14 cellular contexts compared by ENCODE assay signal in the genomic region with DNA sequence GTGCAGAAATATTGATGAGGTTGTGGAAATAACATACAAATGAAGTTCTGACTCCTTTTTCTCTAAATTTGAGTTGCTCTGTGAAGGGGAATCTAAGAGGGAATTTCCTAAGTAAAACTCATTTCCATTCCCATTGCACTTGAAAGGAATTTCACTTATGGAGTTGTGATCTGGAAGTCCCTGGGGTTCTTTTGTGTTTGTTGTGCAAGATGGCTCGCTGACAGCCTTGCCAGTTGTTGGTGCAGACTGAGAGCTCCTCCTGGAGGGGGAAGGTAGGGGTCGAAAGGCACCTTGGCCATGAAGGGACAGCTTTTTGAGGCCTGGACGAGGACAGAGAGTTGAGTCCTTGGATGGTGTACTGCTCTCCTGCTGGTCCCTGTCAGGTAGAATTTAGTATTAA.
DNase-seq lines count a peak whose midpoint lies in the region; ATAC-seq and TF ChIP-seq lines count a peak whose summit lies in the region.
"Had no signal": no experiment of that assay in that cellular context is flagged by ENCODE, and none has a peak within 500 bp of the region (broad histone marks: within the 10 kb centered on the region; RNA-seq: fewer than 3 reads in every experiment).

No MANE protein-coding gene starts in this region.

- H3K27me3 Mint-ChIP-seq in T-helper 2 cell treated with Interferon-gamma antibody and Interleukin-4, amounts not matched to agents 5 μg/mL and 100 μg/mL, for 36 hours (ENCODE audit: low read depth): no peaks in the 10 kb centered on the region
- H3K27me3 Mint-ChIP-seq: activated CD4-positive, alpha-beta T cell treated with anti-CD3 and anti-CD28 coated beads, Interleukin-2, amount 10 ng/mL, durations not matched to agents 7 days and 5 days; activated naive CD8-positive, alpha-beta T cell treated with anti-CD3 and anti-CD28 coated beads, Interleukin-2, amount 10 ng/mL, durations not matched to agents 7 days and 5 days had no signal

- no peak overlapping the region for H3K27ac Mint-ChIP-seq in T-helper 2 cell treated with Interferon-gamma antibody and Interleukin-4, amounts not matched to agents 5 μg/mL and 100 μg/mL, for 36 hours
- H3K27ac Mint-ChIP-seq: activated CD4-positive, alpha-beta T cell treated with anti-CD3 and anti-CD28 coated beads, Interleukin-2, amount 10 ng/mL, durations not matched to agents 7 days and 5 days; activated naive CD8-positive, alpha-beta T cell treated with anti-CD3 and anti-CD28 coated beads, Interleukin-2, amount 10 ng/mL, durations not matched to agents 7 days and 5 days; CD14-positive monocyte had no signal

- no peak overlapping the region for H3K27ac ChIP-seq in brain microvascular endothelial cell

- in situ Hi-C loops in brain microvascular endothelial cell (cut with HindIII; ENCODE audit: low pct_ligation_motif_present, low sequenced_read_pairs): no loop called here

- TF ChIP-seq CTCF in brain microvascular endothelial cell (IDR thresholded peaks at IDR 0.05; ENCODE audit: low read depth, low read length, missing control alignments): peak; percentile 31

- DNase-seq in Ammon's horn (ENCODE audit: low spot score): peak; percentile 4
- peak; percentile 2 for DNase-seq in HS-5 (ENCODE audit: low read depth)
- DNase-seq in brain microvascular endothelial cell: peak; percentile 20
- peak; percentile 82 for DNase-seq in islet precursor cell
- no peak for DNase-seq in kidney tubule cell (ENCODE audit: low spot score)
- DNase-seq in superior temporal gyrus (ENCODE audit: extremely low spot score): no peak
- DNase-seq in T-helper 2 cell treated with Interferon-gamma antibody and Interleukin-4, amounts not matched to agents 5 μg/mL and 100 μg/mL, for 36 hours (ENCODE audit: low spot score): no peak
- DNase-seq: activated CD4-positive, alpha-beta T cell treated with anti-CD3 and anti-CD28 coated beads, Interleukin-2, amount 10 ng/mL, durations not matched to agents 7 days and 5 days; activated naive CD8-positive, alpha-beta T cell treated with anti-CD3 and anti-CD28 coated beads, Interleukin-2, amount 10 ng/mL, durations not matched to agents 7 days and 5 days; foreskin melanocyte; NCI-H1694; stimulated activated CD4-positive, alpha-beta T cell treated with anti-CD3 and anti-CD28 coated beads, Interleukin-2, amount 100 ng/mL, for 24 hours had no signal

- H3K36me3 ChIP-seq in brain microvascular endothelial cell (replicated peaks): no peaks in the 10 kb centered on the region

- ATAC-seq in GM19351 (IDR thresholded peaks at IDR 0.05; ENCODE audit: unreplicated experiment): no peak

- H3K4me1 Mint-ChIP-seq in T-helper 2 cell treated with Interferon-gamma antibody and Interleukin-4, amounts not matched to agents 5 μg/mL and 100 μg/mL, for 36 hours (ENCODE audit: low read depth): no peaks in the 10 kb centered on the region
- H3K4me1 Mint-ChIP-seq: activated CD4-positive, alpha-beta T cell treated with anti-CD3 and anti-CD28 coated beads, Interleukin-2, amount 10 ng/mL, durations not matched to agents 7 days and 5 days; activated naive CD8-positive, alpha-beta T cell treated with anti-CD3 and anti-CD28 coated beads, Interleukin-2, amount 10 ng/mL, durations not matched to agents 7 days and 5 days; CD14-positive monocyte had no signal

- no peaks in the 10 kb centered on the region for H3K27me3 ChIP-seq in brain microvascular endothelial cell (replicated peaks)

- H3K9me3 Mint-ChIP-seq in T-helper 2 cell treated with Interferon-gamma antibody and Interleukin-4, amounts not matched to agents 5 μg/mL and 100 μg/mL, for 36 hours: no peaks in the 10 kb centered on the region
- H3K9me3 Mint-ChIP-seq: activated CD4-positive, alpha-beta T cell treated with anti-CD3 and anti-CD28 coated beads, Interleukin-2, amount 10 ng/mL, durations not matched to agents 7 days and 5 days; activated naive CD8-positive, alpha-beta T cell treated with anti-CD3 and anti-CD28 coated beads, Interleukin-2, amount 10 ng/mL, durations not matched to agents 7 days and 5 days; CD14-positive monocyte had no signal

- no peak overlapping the region for H3K4me3 Mint-ChIP-seq in T-helper 2 cell treated with Interferon-gamma antibody and Interleukin-4, amounts not matched to agents 5 μg/mL and 100 μg/mL, for 36 hours
- H3K4me3 Mint-ChIP-seq: activated CD4-positive, alpha-beta T cell treated with anti-CD3 and anti-CD28 coated beads, Interleukin-2, amount 10 ng/mL, durations not matched to agents 7 days and 5 days; activated naive CD8-positive, alpha-beta T cell treated with anti-CD3 and anti-CD28 coated beads, Interleukin-2, amount 10 ng/mL, durations not matched to agents 7 days and 5 days; CD14-positive monocyte had no signal

- H3K36me3 Mint-ChIP-seq in T-helper 2 cell treated with Interferon-gamma antibody and Interleukin-4, amounts not matched to agents 5 μg/mL and 100 μg/mL, for 36 hours (ENCODE audit: low read depth): no peaks in the 10 kb centered on the region
- H3K36me3 Mint-ChIP-seq: activated naive CD8-positive, alpha-beta T cell treated with anti-CD3 and anti-CD28 coated beads, Interleukin-2, amount 10 ng/mL, durations not matched to agents 7 days and 5 days; CD14-positive monocyte had no signal

- no peak overlapping the region for H3K4me3 ChIP-seq in brain microvascular endothelial cell (ENCODE audit: low read depth, low read length)

Comparison
In these comparisons a context has a peak if more than half of its experiments do, and no peak if none do; other contexts are left out.
1. DNase-seq: peak in Ammon's horn (single experiment), HS-5 (single experiment), brain microvascular endothelial cell (single experiment) and islet precursor cell (single experiment); none in kidney tubule cell (single experiment), superior temporal gyrus (single experiment) and T-helper 2 cell treated with Interferon-gamma antibody and Interleukin-4, amounts not matched to agents 5 μg/mL and 100 μg/mL, for 36 hours (single experiment).